1 cellular context compared by ENCODE assay signal in genomic region chr11:26127336-26127735, GRCh38.
TF ChIP-seq lines count a peak whose summit lies in the region.

No MANE protein-coding gene starts in this region.

TF ChIP-seq in IMR-90, 13 proteins besides CTCF, POLR2A, EP300 and RAD21 (continued from another document):
- no peak for TF ChIP-seq RFX5 (IDR thresholded peaks at IDR 0.05; ENCODE audit: low read depth, low read length)
